Comparison of ENCODE assay signal across 1 cellular context in the genomic region with DNA sequence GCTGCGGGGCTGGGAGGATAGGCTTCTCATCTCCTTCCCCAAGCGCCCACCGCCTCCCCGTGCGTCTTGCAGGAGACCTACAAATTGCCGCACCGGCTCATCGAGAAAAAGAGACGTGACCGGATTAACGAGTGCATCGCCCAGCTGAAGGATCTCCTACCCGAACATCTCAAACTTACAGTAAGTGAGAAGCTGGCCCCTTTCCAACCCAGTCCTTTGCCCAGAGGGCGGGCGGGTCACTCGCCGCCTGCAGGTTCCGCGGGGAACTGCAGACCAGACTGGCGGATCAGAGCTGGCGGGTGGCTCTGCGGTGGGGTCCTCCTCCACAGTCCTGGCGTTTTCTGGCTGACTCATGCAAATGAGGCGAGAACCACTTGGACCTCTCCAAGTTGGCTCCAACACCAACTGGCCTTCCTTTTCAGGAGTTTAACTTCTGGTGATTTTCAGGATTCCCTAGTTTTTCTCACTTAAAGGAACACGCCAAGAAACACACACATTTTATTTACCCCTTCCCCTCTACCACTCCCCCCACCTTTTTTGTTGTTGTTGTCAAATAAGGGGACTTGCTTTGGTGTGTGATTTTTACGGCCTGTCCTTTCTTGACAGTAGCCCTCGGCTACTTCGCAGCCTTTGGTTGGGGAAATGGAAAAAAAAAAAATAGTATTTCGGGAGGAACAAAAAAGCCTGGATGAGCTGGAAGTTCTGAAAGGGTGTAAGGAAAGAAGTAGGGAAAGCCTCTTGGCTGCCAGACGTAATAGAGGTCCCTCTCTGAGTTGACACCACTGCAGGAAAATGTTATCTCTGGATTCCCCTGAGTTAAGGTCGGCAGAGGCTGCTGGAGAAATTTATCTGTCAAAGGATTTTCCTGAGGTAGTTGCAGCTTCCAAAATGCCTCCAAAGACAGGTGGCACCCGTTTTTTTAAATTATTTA.
TF ChIP-seq lines count a peak whose summit lies in the region.

No MANE protein-coding gene starts in this region.

TF ChIP-seq in HEK293, 187 proteins besides CTCF, POLR2A, EP300 and RAD21 (continued from another document):
- TF ChIP-seq ZBTB11 (tag by site-specific recombination; conservative IDR thresholded peaks at IDR 0.05; ENCODE audit: low read depth) (no peak), EGR2 (tag by site-specific recombination; IDR thresholded peaks at IDR 0.05; ENCODE audit: low read depth) (peak; percentile 63)
TF ChIP-seq in HEK293: peak in this region for 59.
